ENCODE assay signal across 8 cellular contexts in the genomic region with DNA sequence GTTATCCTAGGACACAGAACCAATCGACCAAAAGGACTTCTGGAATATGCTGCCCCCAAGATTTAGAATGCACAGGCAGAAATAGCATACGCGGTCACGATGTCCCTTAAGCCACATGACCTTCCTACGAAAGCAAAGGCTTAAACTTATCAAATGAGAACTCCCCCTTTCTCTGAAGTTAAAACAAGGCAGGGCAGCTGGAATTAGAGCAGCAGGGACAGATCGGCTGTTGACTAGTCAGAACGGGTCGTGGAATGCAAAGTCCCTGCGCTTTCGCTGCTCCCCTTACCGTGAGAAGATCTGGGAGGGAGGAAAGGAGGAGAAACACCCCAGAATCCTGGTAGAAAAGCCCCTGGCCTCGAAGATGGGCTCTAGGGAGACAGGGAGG.
DNase-seq lines count a peak whose midpoint lies in the region; ATAC-seq and TF ChIP-seq lines count a peak whose summit lies in the region.

No MANE protein-coding gene starts in this region.

- H3K4me3 Mint-ChIP-seq in stimulated activated naive B cell treated with anti-CD40 and anti-IgM and Interleukin-4, amounts not matched to agents 10 μg/mL and 1 μg/mL and 100 μg/mL, for 72 hours = no peak overlapping the region

- DNase-seq in GM10248 (ENCODE audit: extremely low spot score) = peak; percentile 50
- peak; percentile 78 for DNase-seq in NCI-H1092 treated with DMSO at 0.1 percent for 48 hours (lab: John Stamatoyannopoulos, UW)
- peak; percentile 62 for DNase-seq in SKM-1 (lab: John Stamatoyannopoulos, UW; ENCODE audit: unreplicated experiment)
- peak; percentile 93 for DNase-seq in dedifferentiated amniotic fluid mesenchymal stem cell (ENCODE audit: extremely low spot score)
- DNase-seq in stimulated activated naive B cell treated with anti-CD40 and anti-IgM and Interleukin-4, amounts not matched to agents 10 μg/mL and 1 μg/mL and 100 μg/mL, for 72 hours = peak; percentile 66

- ATAC-seq in HG02759 (IDR thresholded peaks at IDR 0.05; ENCODE audit: unreplicated experiment) = peak; percentile 16
- peak; percentile 53 to 55 for ATAC-seq in stimulated activated naive B cell treated with anti-CD40 and anti-IgM and Interleukin-4, amounts not matched to agents 10 μg/mL and 1 μg/mL and 100 μg/mL, for 72 hours (replicated peaks)

- H3K4me3 ChIP-seq in ACC112 (ENCODE audit: low read depth, low read length) = peak overlapping the region; percentile 90

- peak overlapping the region; percentile 49 for H2AFZ ChIP-seq in ACC112 (ENCODE audit: low read length, unreplicated experiment)

- TF ChIP-seq CTCF in GM10248 (IDR thresholded peaks at IDR 0.05; ENCODE audit: control extremely low read depth, extremely low read depth, low read depth, missing control alignments) = no peak

- peaks cover 9% of the 10 kb centered on the region for H3K4me1 ChIP-seq in ACC112 (ENCODE audit: control insufficient read depth, insufficient read depth, low read length, unreplicated experiment)

- H3K27ac Mint-ChIP-seq in stimulated activated naive B cell treated with anti-CD40 and anti-IgM and Interleukin-4, amounts not matched to agents 10 μg/mL and 1 μg/mL and 100 μg/mL, for 72 hours = no peak overlapping the region

- POLR2A ChIA-PET in GM10248 (lab: Yijun Ruan, JAX) = interaction anchor here (0.6 to 1.4 kb wide), 2 partner anchors 11 to 22 kb away, joined by 3 to 4 read pairs; no protein-coding TSS in a partner anchor

- H3K27me3 Mint-ChIP-seq in stimulated activated naive B cell treated with anti-CD40 and anti-IgM and Interleukin-4, amounts not matched to agents 10 μg/mL and 1 μg/mL and 100 μg/mL, for 72 hours = no peaks in the 10 kb centered on the region

- CTCF ChIA-PET in GM10248 (lab: Yijun Ruan, JAX) = interaction anchor here (1.3 to 3.1 kb wide), 3 partner anchors 9 to 484 kb away, joined by 3 to 11 read pairs (median 10); no protein-coding TSS in a partner anchor

- H3K27ac ChIP-seq in ACC112 (ENCODE audit: low read depth, low read length) (peak overlapping the region; percentile 97), layer of hippocampus (ENCODE audit: low read depth, low read length) (peak overlapping the region; percentile 100)

- H3K36me3 ChIP-seq in ACC112 (ENCODE audit: insufficient read depth, low read length) = no peaks in the 10 kb centered on the region

- H3K27me3 ChIP-seq in ACC112 (ENCODE audit: insufficient read depth, low read length) (no peaks in the 10 kb centered on the region), layer of hippocampus (ENCODE audit: control insufficient read depth, insufficient read depth, low read length) (no peaks in the 10 kb centered on the region)

- no peaks in the 10 kb centered on the region for H3K9me3 Mint-ChIP-seq in stimulated activated naive B cell treated with anti-CD40 and anti-IgM and Interleukin-4, amounts not matched to agents 10 μg/mL and 1 μg/mL and 100 μg/mL, for 72 hours

- H3K36me3 Mint-ChIP-seq in stimulated activated naive B cell treated with anti-CD40 and anti-IgM and Interleukin-4, amounts not matched to agents 10 μg/mL and 1 μg/mL and 100 μg/mL, for 72 hours = peaks cover 3 to 4% of the 10 kb centered on the region in 2 donors

- H3K4me1 Mint-ChIP-seq in stimulated activated naive B cell treated with anti-CD40 and anti-IgM and Interleukin-4, amounts not matched to agents 10 μg/mL and 1 μg/mL and 100 μg/mL, for 72 hours = peaks cover 17 to 18% of the 10 kb centered on the region in 2 donors

- peaks cover 82% of the 10 kb centered on the region for H3K79me2 ChIP-seq in ACC112 (ENCODE audit: control insufficient read depth, insufficient read depth, low read length, unreplicated experiment)

Comparison
In these comparisons a context has a peak if more than half of its experiments do, and no peak if none do; other contexts are left out.
1. Peak in every context shown above with its lines: DNase-seq, ATAC-seq, H3K4me3 ChIP-seq and H3K27ac ChIP-seq.